In genomic region chr5:157594237-157594636, GRCh38 we compare ENCODE assay signal across 17 cellular contexts. TPM values are rescaled to one million over a fixed set of nuclear protein-coding genes. Genes with fewer than 3 reads are reported as not detected.
A peak's percentile ranks its signal among the peaks of the same experiment; 100 is the strongest.
DNase-seq lines count a peak whose midpoint lies in the region; ATAC-seq and TF ChIP-seq lines count a peak whose summit lies in the region.
"Had no signal": no experiment of that assay in that cellular context is flagged by ENCODE, and none has a peak within 500 bp of the region (broad histone marks: within the 10 kb centered on the region; RNA-seq: fewer than 3 reads in every experiment).

No MANE protein-coding gene starts in this region.

- H3K27ac ChIP-seq in BLaER1 treated with 17β-estradiol and CSF1 and Interleukin-3, amounts not matched to agents 10 nM and 100 nM, result peak overlapping the region in 8 of 11 experiments; percentile 81 to 94 (median 87); a peak in 15 of 22 replicates
- H3K27ac ChIP-seq in OCI-LY3 (ENCODE audit: low read length) (peak overlapping the region; percentile 99), upper lobe of left lung (no peak overlapping the region)
- H3K27ac ChIP-seq: C4-2B, left lung had no signal

- TF ChIP-seq EP300 in upper lobe of left lung (IDR thresholded peaks at IDR 0.05), result no peak

- peaks cover 0 to 18% (median 8%) of the 10 kb centered on the region in 11 experiments; a peak in 8 of 22 replicates for H3K9me3 ChIP-seq in BLaER1 treated with 17β-estradiol and CSF1 and Interleukin-3, amounts not matched to agents 10 nM and 100 nM (replicated peaks in 1 of 11)
- H3K9me3 ChIP-seq in OCI-LY3 (ENCODE audit: insufficient read depth, low read length) (no peaks in the 10 kb centered on the region), upper lobe of left lung (no peaks in the 10 kb centered on the region)
- H3K9me3 ChIP-seq: left lung had no signal

- H3K4me3 ChIP-seq in AG10803 (ENCODE audit: low read length) (no peak overlapping the region), OCI-LY3 (ENCODE audit: low read length) (peak overlapping the region; percentile 64), fibroblast of mammary gland (ENCODE audit: control insufficient read depth, low read depth, low read length) (no peak overlapping the region), upper lobe of left lung (no peak overlapping the region)
- H3K4me3 ChIP-seq in BLaER1 treated with 17β-estradiol and CSF1 and Interleukin-3, amounts not matched to agents 10 nM and 100 nM, result no peak overlapping the region
- H3K4me3 ChIP-seq: left lung had no signal

- H3K79me2 ChIP-seq in OCI-LY3 (ENCODE audit: low read length), result no peaks in the 10 kb centered on the region

- peak overlapping the region in 4 of 11 experiments; percentile 1 to 83 (median 82); a peak in 6 of 22 replicates for H3K9ac ChIP-seq in BLaER1 treated with 17β-estradiol and CSF1 and Interleukin-3, amounts not matched to agents 10 nM and 100 nM
- peak overlapping the region; percentile 81 for H3K9ac ChIP-seq in OCI-LY3 (ENCODE audit: low read length)

- DNase-seq in AG10803 (ENCODE audit: low read depth), result peak; percentile 26
- DNase-seq in fibroblast of mammary gland (ENCODE audit: low read depth), result peak; percentile 59
- no peak for DNase-seq in NCI-H526 (lab: John Stamatoyannopoulos, UW)
- no peak for DNase-seq in GM03348 (ENCODE audit: low spot score)
- DNase-seq in upper lobe of left lung, result no peak
- DNase-seq: activated CD8-positive, alpha-beta memory T cell treated with anti-CD3 and anti-CD28 coated beads, Interleukin-2, amount 50 U/mL, for 48 hours; foreskin melanocyte; HCEC 1CT; left lung; NCI-H2081; NCI-H748 treated with DMSO at 0.1 percent for 48 hours; SW 1271 had no signal

- TF ChIP-seq CTCF in AG10803 (conservative IDR thresholded peaks at IDR 0.05; ENCODE audit: low read length), result no peak
- no peak for TF ChIP-seq CTCF in OCI-LY3 (IDR thresholded peaks at IDR 0.05; ENCODE audit: low read depth, low read length)
- no peak for TF ChIP-seq CTCF in fibroblast of mammary gland (conservative IDR thresholded peaks at IDR 0.05; ENCODE audit: control insufficient read depth, insufficient read depth, low read depth, low read length)
- no peak for TF ChIP-seq CTCF in upper lobe of left lung (IDR thresholded peaks at IDR 0.05)

- TF ChIP-seq POLR2A in upper lobe of left lung (IDR thresholded peaks at IDR 0.05), result no peak

- H3K4me2 ChIP-seq in BLaER1 treated with 17β-estradiol and CSF1 and Interleukin-3, amounts not matched to agents 10 nM and 100 nM, result peak overlapping the region; percentile 74 to 90 (median 80); a peak in 21 of 22 replicates
- H3K4me2 ChIP-seq in OCI-LY3 (ENCODE audit: low read length), result peak overlapping the region; percentile 79

- H3K36me3 ChIP-seq in BLaER1 treated with 17β-estradiol and CSF1 and Interleukin-3, amounts not matched to agents 10 nM and 100 nM, result no peaks in the 10 kb centered on the region
- H3K36me3 ChIP-seq in OCI-LY3 (replicated peaks; ENCODE audit: low read depth, low read length), result no peaks in the 10 kb centered on the region
- no peaks in the 10 kb centered on the region for H3K36me3 ChIP-seq in upper lobe of left lung
- H3K36me3 ChIP-seq: left lung had no signal

- no peaks in the 10 kb centered on the region for H3K27me3 ChIP-seq in BLaER1 treated with 17β-estradiol and CSF1 and Interleukin-3, amounts not matched to agents 10 nM and 100 nM
- H3K27me3 ChIP-seq in OCI-LY3 (ENCODE audit: low read depth, low read length) (no peaks in the 10 kb centered on the region), upper lobe of left lung (no peaks in the 10 kb centered on the region)
- H3K27me3 ChIP-seq: left lung had no signal

- no peaks in the 10 kb centered on the region for H4K20me1 ChIP-seq in BLaER1 treated with 17β-estradiol and CSF1 and Interleukin-3, amounts not matched to agents 10 nM and 100 nM
- no peaks in the 10 kb centered on the region for H4K20me1 ChIP-seq in OCI-LY3 (ENCODE audit: insufficient read depth, low read length)

- peaks cover 72 to 85% (median 79%) of the 10 kb centered on the region in 10 experiments for H3K4me1 ChIP-seq in BLaER1 treated with 17β-estradiol and CSF1 and Interleukin-3, amounts not matched to agents 10 nM and 100 nM
- H3K4me1 ChIP-seq in OCI-LY3 (ENCODE audit: low read length), result peaks cover 76% of the 10 kb centered on the region
- peaks cover 4 to 24% (median 12%) of the 10 kb centered on the region in 4 donors for H3K4me1 ChIP-seq in upper lobe of left lung

- ATAC-seq in HG03432 (IDR thresholded peaks at IDR 0.05; ENCODE audit: unreplicated experiment) (no peak), upper lobe of left lung (ENCODE audit: low FRiP score in 2 of 2) (no peak)
- ATAC-seq: left lung had no signal

- no peak overlapping the region for H2AFZ ChIP-seq in OCI-LY3 (ENCODE audit: low read depth, low read length)

RNA-seq across cellular contexts. Expression of gene ADAM19, which starts 18.7 kb away (rescaled TPM):
- 10 to 100 TPM in 2 of 6 donors, 1 to 10 TPM in 4; 5.5 to 17.0 (median 7.1) TPM for total RNA-seq in upper lobe of left lung

RNA-seq across cellular contexts. Expression of gene SOX30, which starts 58.0 kb away (rescaled TPM):
- under 1 TPM in 1 of 6 donors, not detected in 5; 0.17 TPM for total RNA-seq in upper lobe of left lung
- total RNA-seq: temporal lobe had no signal

Comparison
In these comparisons a context has a peak if more than half of its experiments do, and no peak if none do; other contexts are left out.
1. DNase-seq: peak in AG10803 (single experiment) and fibroblast of mammary gland (single experiment); none in NCI-H526 (0 of 2), GM03348 (single experiment) and upper lobe of left lung (0 of 2).
2. H3K27ac ChIP-seq: peak in BLaER1 treated with 17β-estradiol and CSF1 and Interleukin-3, amounts not matched to agents 10 nM and 100 nM (8 of 11) and OCI-LY3 (single experiment); none in upper lobe of left lung (0 of 4).